ENCODE assay signal across 30 cellular contexts in genomic region chr9:138105561-138106505, GRCh38.
A peak's percentile ranks its signal among the peaks of the same experiment; 100 is the strongest.
DNase-seq lines count a peak whose midpoint lies in the region; ATAC-seq and TF ChIP-seq lines count a peak whose summit lies in the region.
"Had no signal": no experiment of that assay in that cellular context is flagged by ENCODE, and none has a peak within 500 bp of the region (broad histone marks: within the 10 kb centered on the region; RNA-seq: fewer than 3 reads in every experiment).

No MANE protein-coding gene starts in this region.

- no peak for ATAC-seq in SK-N-SH treated with all-trans-retinoic acid at 6 μM for 48 hours
- ATAC-seq: activated naive CD4-positive, alpha-beta T cell treated with anti-CD3 and anti-CD28 coated beads, Interleukin-2, amount 50 U/mL, for 72 hours; activated T-helper 17 cell treated with anti-CD3 and anti-CD28 coated beads, Interleukin-2, amount 50 U/mL, for 72 hours; gastrocnemius medialis; left lung; psoas muscle had no signal

- no peak for TF ChIP-seq RAD21 in SK-N-SH (IDR thresholded peaks at IDR 0.05; ENCODE audit: low read length)

- H3K27ac ChIP-seq in SK-N-SH (ENCODE audit: low read depth in 2 of 2, low read length in 1 of 2): no peak overlapping the region
- H3K27ac ChIP-seq: 22Rv1, gastrocnemius medialis, left lung, neutrophil, psoas muscle, SJCRH30, WERI-Rb-1 had no signal

- no peaks in the 10 kb centered on the region for H3K9me2 ChIP-seq in SK-N-SH

- no peak for TF ChIP-seq EP300 in SK-N-SH (IDR thresholded peaks at IDR 0.05; ENCODE audit: borderline replicate concordance in 1 of 2, low read depth in 1 of 2, low read length in 1 of 2)

- peaks cover 4% of the 10 kb centered on the region for H3K9me3 Mint-ChIP-seq in osteocyte (ENCODE audit: unreplicated experiment)
- H3K9me3 Mint-ChIP-seq: activated naive CD4-positive, alpha-beta T cell treated with anti-CD3 and anti-CD28 coated beads, Interleukin-2, amount 50 U/mL, for 72 hours; activated T-helper 17 cell treated with anti-CD3 and anti-CD28 coated beads, Interleukin-2, amount 50 U/mL, for 72 hours; T-cell had no signal

- no peak overlapping the region for H3K4me3 Mint-ChIP-seq in osteocyte (ENCODE audit: unreplicated experiment)
- H3K4me3 Mint-ChIP-seq: activated T-helper 17 cell treated with anti-CD3 and anti-CD28 coated beads, Interleukin-2, amount 50 U/mL, for 72 hours; CD14-positive monocyte; HFFc6; T-cell had no signal

- POLR2A ChIA-PET in SK-N-SH (lab: Yijun Ruan, JAX) (no interaction called here), HEK293T (lab: Yijun Ruan, JAX) (no interaction called here)

- H3K27me3 Mint-ChIP-seq in osteocyte (ENCODE audit: unreplicated experiment): no peaks in the 10 kb centered on the region

- H3K9me3 ChIP-seq in SK-N-SH: no peaks in the 10 kb centered on the region
- H3K9me3 ChIP-seq in HAP-1: no peaks in the 10 kb centered on the region
- H3K9me3 ChIP-seq: Caco-2, gastrocnemius medialis, left lung, neutrophil, psoas muscle, SJCRH30 had no signal

- no peak overlapping the region for H2AFZ ChIP-seq in SK-N-SH (ENCODE audit: low read depth)

- WGBS in SK-N-SH (ENCODE audit: low lambda C conversion rate): 70% methylated on average over 20 of the region's 26 CpGs

- no peak overlapping the region for H3K9ac ChIP-seq in SK-N-SH

- CTCF ChIA-PET in SK-N-SH (lab: Yijun Ruan, JAX): interaction anchor here (1.6 kb wide), 1 partner anchor 11 kb away, joined by 5 read pairs; no protein-coding TSS in a partner anchor
- CTCF ChIA-PET in HEK293T (lab: Yijun Ruan, JAX): no interaction called here

- DNase-seq in SK-N-SH: peak; percentile 9
- peak; percentile 4 for DNase-seq in GM03348 (ENCODE audit: low spot score)
- peak; percentile 7 for DNase-seq in epidermal melanocyte (ENCODE audit: insufficient read length, low spot score)
- peak; percentile 77 for DNase-seq in osteocyte (ENCODE audit: extremely low spot score, unreplicated experiment)
- DNase-seq in HAP-1 (ENCODE audit: low spot score in 2 of 2): no peak
- DNase-seq in NCI-H1105 (lab: John Stamatoyannopoulos, UW): no peak
- no peak for DNase-seq in HEK293T (ENCODE audit: extremely low spot score)
- DNase-seq: activated CD4-positive, alpha-beta T cell treated with anti-CD3 and anti-CD28 coated beads, Interleukin-2, amount 50 U/mL, for 1 hour; amygdala; Caco-2; gastrocnemius medialis; HFFc6; hippocampal formation; NCI-H1048; NCI-H1694 treated with DMSO at 0.1 percent for 48 hours; NCI-H2171; NCI-H510A; psoas muscle; RPMI8226; stimulated activated CD4-positive, alpha-beta T cell treated with anti-CD3 and anti-CD28 coated beads, Interleukin-4, amount 100 ng/mL, for 24 hours; WERI-Rb-1 had no signal

- H3K27me3 ChIP-seq in SK-N-SH (ENCODE audit: insufficient read depth): no peaks in the 10 kb centered on the region
- no peaks in the 10 kb centered on the region for H3K27me3 ChIP-seq in HAP-1 (ENCODE audit: low read depth)
- H3K27me3 ChIP-seq: neutrophil, SJCRH30 had no signal

- H3K4me1 ChIP-seq in SK-N-SH (ENCODE audit: control insufficient read depth in 1 of 2, insufficient read depth in 2 of 2, low read depth in 1 of 2, low read length in 1 of 2): no peaks in the 10 kb centered on the region; a peak in 1 of 4 replicates
- no peaks in the 10 kb centered on the region for H3K4me1 ChIP-seq in HAP-1
- H3K4me1 ChIP-seq: Caco-2, gastrocnemius medialis, left lung, psoas muscle, SJCRH30 had no signal

- H3K36me3 ChIP-seq in SK-N-SH (replicated peaks in 1 of 2; ENCODE audit: control insufficient read depth in 1 of 2, insufficient read depth in 2 of 2, low read length in 1 of 2): no peaks in the 10 kb centered on the region
- H3K36me3 ChIP-seq in HAP-1 (replicated peaks): no peaks in the 10 kb centered on the region
- H3K36me3 ChIP-seq: gastrocnemius medialis, left lung, neutrophil, SJCRH30, WERI-Rb-1 had no signal

- H3K36me3 Mint-ChIP-seq in osteocyte (ENCODE audit: unreplicated experiment): no peaks in the 10 kb centered on the region
- H3K36me3 Mint-ChIP-seq: activated naive CD4-positive, alpha-beta T cell treated with anti-CD3 and anti-CD28 coated beads, Interleukin-2, amount 50 U/mL, for 72 hours; CD14-positive monocyte; T-cell had no signal

- H3K4me3 ChIP-seq in SK-N-SH (ENCODE audit: low read depth in 2 of 2, low read length in 1 of 2) (no peak overlapping the region), HAP-1 (no peak overlapping the region)
- H3K4me3 ChIP-seq: gastrocnemius medialis, left lung, psoas muscle, SJCRH30 had no signal

- in situ Hi-C loops in HAP-1 (cut with MboI; ENCODE audit: low sequenced_read_pairs): no loop called here

- H3K4me2 ChIP-seq in SK-N-SH: no peak overlapping the region

- H3K27ac Mint-ChIP-seq in osteocyte (ENCODE audit: unreplicated experiment): no peak overlapping the region
- H3K27ac Mint-ChIP-seq: activated naive CD4-positive, alpha-beta T cell treated with anti-CD3 and anti-CD28 coated beads, Interleukin-2, amount 50 U/mL, for 72 hours; activated T-helper 17 cell treated with anti-CD3 and anti-CD28 coated beads, Interleukin-2, amount 50 U/mL, for 72 hours; CD14-positive monocyte; HFFc6; T-cell had no signal

- no peaks in the 10 kb centered on the region for H3K4me1 Mint-ChIP-seq in osteocyte (ENCODE audit: unreplicated experiment)
- H3K4me1 Mint-ChIP-seq: activated T-helper 17 cell treated with anti-CD3 and anti-CD28 coated beads, Interleukin-2, amount 50 U/mL, for 72 hours; CD14-positive monocyte; T-cell had no signal

- H3F3A ChIP-seq in SK-N-SH (replicated peaks; ENCODE audit: insufficient read depth): no peaks in the 10 kb centered on the region

- no peak for TF ChIP-seq CTCF in SK-N-SH (IDR thresholded peaks at IDR 0.05)
- no peak for TF ChIP-seq CTCF in osteocyte (IDR thresholded peaks at IDR 0.05)

- no peaks in the 10 kb centered on the region for H3K79me2 ChIP-seq in SK-N-SH (ENCODE audit: insufficient read depth)

- H4K20me1 ChIP-seq in SK-N-SH (ENCODE audit: insufficient read depth): no peaks in the 10 kb centered on the region

TF ChIP-seq in SK-N-SH treated with all-trans-retinoic acid at 6 μM for 48 hours, 23 proteins besides CTCF, POLR2A, EP300 and RAD21 (continues in another document):
- TF ChIP-seq TSHZ2 (CRISPR knock-in tag; IDR thresholded peaks at IDR 0.05) (no peak), GLIS3 (CRISPR knock-in tag; IDR thresholded peaks at IDR 0.05) (no peak)

TF ChIP-seq in HEK293T, 16 proteins besides CTCF, POLR2A, EP300 and RAD21:
- TF ChIP-seq FOXK2 (IDR thresholded peaks at IDR 0.05): no peak

Comparison
In these comparisons a context has a peak if more than half of its experiments do, and no peak if none do; other contexts are left out.
1. DNase-seq: peak in SK-N-SH (single experiment), GM03348 (single experiment), epidermal melanocyte (single experiment) and osteocyte (single experiment); none in HAP-1 (0 of 2), NCI-H1105 (single experiment) and HEK293T (single experiment).